1 cellular context compared by ENCODE assay signal in the genomic region with DNA sequence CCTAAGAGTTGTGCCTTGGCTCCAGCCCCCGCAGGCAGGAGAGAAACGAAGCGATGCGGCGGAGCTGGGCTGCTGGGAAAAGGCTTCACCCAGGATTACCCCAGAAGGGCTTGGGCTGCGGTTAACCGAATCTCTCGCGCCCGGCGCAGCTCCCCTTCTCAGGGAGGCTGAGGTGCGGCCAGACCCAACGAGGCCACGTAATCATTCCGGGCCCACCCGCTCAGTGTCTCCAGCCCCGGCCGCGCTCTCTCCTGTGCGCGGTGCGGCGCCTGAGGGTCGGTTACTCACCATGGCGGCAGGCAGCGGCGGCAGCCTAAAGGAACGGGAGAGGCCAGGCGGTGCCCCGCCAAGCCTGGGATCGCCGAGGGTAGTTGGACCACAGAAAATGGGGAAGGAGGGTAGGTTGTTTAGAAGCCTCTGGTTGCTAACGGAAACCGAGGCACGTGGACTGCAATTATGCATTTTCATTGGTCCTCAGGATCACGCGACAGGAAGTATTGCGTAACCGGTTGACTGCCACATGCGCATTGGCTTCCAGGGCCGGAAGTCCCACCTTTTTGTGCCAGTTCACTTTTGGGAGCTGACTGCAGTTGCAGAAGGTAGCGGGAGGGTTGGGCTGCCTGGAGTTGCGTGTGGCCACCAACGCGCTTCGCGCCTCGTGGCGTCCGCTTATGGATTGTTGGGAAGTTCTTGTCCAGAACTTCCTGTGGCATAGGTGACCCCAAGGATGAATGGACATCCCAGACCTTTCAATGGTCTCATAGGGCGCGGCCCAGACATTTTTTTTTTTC.
TF ChIP-seq lines count a peak whose summit lies in the region.

A gene with protein sequence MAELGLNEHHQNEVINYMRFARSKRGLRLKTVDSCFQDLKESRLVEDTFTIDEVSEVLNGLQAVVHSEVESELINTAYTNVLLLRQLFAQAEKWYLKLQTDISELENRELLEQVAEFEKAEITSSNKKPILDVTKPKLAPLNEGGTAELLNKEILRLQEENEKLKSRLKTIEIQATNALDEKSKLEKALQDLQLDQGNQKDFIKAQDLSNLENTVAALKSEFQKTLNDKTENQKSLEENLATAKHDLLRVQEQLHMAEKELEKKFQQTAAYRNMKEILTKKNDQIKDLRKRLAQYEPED (minus strand): TSS at position 419 of the 791 bp plus-strand sequence. CDS start 128 bp downstream, at position 291.

TF ChIP-seq in GM12878, 131 proteins besides CTCF, POLR2A, EP300 and RAD21 (continued from another document and continues in another):
- TF ChIP-seq, protein P1, sequence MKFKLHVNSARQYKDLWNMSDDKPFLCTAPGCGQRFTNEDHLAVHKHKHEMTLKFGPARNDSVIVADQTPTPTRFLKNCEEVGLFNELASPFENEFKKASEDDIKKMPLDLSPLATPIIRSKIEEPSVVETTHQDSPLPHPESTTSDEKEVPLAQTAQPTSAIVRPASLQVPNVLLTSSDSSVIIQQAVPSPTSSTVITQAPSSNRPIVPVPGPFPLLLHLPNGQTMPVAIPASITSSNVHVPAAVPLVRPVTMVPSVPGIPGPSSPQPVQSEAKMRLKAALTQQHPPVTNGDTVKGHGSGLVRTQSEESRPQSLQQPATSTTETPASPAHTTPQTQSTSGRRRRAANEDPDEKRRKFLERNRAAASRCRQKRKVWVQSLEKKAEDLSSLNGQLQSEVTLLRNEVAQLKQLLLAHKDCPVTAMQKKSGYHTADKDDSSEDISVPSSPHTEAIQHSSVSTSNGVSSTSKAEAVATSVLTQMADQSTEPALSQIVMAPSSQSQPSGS (IDR thresholded peaks at IDR 0.05; ENCODE audit: low read length), result peak; percentile 49; the same call in 1 of the 2 replicates
- TF ChIP-seq, protein P2, sequence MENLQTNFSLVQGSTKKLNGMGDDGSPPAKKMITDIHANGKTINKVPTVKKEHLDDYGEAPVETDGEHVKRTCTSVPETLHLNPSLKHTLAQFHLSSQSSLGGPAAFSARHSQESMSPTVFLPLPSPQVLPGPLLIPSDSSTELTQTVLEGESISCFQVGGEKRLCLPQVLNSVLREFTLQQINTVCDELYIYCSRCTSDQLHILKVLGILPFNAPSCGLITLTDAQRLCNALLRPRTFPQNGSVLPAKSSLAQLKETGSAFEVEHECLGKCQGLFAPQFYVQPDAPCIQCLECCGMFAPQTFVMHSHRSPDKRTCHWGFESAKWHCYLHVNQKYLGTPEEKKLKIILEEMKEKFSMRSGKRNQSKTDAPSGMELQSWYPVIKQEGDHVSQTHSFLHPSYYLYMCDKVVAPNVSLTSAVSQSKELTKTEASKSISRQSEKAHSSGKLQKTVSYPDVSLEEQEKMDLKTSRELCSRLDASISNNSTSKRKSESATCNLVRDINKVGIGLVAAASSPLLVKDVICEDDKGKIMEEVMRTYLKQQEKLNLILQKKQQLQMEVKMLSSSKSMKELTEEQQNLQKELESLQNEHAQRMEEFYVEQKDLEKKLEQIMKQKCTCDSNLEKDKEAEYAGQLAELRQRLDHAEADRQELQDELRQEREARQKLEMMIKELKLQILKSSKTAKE (IDR thresholded peaks at IDR 0.05; ENCODE audit: low read depth, poor library complexity, severe bottlenecking), result no peak
- TF ChIP-seq TAF1 (IDR thresholded peaks at IDR 0.05; ENCODE audit: borderline replicate concordance, low read depth, low read length), result peak; percentile 82
- TF ChIP-seq ESRRA (IDR thresholded peaks at IDR 0.05; ENCODE audit: low read length), result no peak
- TF ChIP-seq, protein P3, sequence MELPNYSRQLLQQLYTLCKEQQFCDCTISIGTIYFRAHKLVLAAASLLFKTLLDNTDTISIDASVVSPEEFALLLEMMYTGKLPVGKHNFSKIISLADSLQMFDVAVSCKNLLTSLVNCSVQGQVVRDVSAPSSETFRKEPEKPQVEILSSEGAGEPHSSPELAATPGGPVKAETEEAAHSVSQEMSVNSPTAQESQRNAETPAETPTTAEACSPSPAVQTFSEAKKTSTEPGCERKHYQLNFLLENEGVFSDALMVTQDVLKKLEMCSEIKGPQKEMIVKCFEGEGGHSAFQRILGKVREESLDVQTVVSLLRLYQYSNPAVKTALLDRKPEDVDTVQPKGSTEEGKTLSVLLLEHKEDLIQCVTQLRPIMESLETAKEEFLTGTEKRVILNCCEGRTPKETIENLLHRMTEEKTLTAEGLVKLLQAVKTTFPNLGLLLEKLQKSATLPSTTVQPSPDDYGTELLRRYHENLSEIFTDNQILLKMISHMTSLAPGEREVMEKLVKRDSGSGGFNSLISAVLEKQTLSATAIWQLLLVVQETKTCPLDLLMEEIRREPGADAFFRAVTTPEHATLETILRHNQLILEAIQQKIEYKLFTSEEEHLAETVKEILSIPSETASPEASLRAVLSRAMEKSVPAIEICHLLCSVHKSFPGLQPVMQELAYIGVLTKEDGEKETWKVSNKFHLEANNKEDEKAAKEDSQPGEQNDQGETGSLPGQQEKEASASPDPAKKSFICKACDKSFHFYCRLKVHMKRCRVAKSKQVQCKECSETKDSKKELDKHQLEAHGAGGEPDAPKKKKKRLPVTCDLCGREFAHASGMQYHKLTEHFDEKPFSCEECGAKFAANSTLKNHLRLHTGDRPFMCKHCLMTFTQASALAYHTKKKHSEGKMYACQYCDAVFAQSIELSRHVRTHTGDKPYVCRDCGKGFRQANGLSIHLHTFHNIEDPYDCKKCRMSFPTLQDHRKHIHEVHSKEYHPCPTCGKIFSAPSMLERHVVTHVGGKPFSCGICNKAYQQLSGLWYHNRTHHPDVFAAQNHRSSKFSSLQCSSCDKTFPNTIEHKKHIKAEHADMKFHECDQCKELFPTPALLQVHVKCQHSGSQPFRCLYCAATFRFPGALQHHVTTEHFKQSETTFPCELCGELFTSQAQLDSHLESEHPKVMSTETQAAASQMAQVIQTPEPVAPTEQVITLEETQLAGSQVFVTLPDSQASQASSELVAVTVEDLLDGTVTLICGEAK (IDR thresholded peaks at IDR 0.05; ENCODE audit: borderline replicate concordance), result peak; percentile 95
- TF ChIP-seq TBL1XR1 (IDR thresholded peaks at IDR 0.05; ENCODE audit: low read depth, low read length), result no peak
- TF ChIP-seq STAT1 (conservative IDR thresholded peaks at IDR 0.05), result no peak; the same call in 1 of the 2 replicates
- TF ChIP-seq JUND (IDR thresholded peaks at IDR 0.05; ENCODE audit: low read depth, low read length), result peak; percentile 70; the same call in 1 of the 2 replicates
- TF ChIP-seq, protein P4, sequence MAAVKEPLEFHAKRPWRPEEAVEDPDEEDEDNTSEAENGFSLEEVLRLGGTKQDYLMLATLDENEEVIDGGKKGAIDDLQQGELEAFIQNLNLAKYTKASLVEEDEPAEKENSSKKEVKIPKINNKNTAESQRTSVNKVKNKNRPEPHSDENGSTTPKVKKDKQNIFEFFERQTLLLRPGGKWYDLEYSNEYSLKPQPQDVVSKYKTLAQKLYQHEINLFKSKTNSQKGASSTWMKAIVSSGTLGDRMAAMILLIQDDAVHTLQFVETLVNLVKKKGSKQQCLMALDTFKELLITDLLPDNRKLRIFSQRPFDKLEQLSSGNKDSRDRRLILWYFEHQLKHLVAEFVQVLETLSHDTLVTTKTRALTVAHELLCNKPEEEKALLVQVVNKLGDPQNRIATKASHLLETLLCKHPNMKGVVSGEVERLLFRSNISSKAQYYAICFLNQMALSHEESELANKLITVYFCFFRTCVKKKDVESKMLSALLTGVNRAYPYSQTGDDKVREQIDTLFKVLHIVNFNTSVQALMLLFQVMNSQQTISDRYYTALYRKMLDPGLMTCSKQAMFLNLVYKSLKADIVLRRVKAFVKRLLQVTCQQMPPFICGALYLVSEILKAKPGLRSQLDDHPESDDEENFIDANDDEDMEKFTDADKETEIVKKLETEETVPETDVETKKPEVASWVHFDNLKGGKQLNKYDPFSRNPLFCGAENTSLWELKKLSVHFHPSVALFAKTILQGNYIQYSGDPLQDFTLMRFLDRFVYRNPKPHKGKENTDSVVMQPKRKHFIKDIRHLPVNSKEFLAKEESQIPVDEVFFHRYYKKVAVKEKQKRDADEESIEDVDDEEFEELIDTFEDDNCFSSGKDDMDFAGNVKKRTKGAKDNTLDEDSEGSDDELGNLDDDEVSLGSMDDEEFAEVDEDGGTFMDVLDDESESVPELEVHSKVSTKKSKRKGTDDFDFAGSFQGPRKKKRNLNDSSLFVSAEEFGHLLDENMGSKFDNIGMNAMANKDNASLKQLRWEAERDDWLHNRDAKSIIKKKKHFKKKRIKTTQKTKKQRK (IDR thresholded peaks at IDR 0.05; ENCODE audit: low read depth, low read length), result peak; percentile 20; the same call in 1 of the 2 replicates
- TF ChIP-seq, protein P5, sequence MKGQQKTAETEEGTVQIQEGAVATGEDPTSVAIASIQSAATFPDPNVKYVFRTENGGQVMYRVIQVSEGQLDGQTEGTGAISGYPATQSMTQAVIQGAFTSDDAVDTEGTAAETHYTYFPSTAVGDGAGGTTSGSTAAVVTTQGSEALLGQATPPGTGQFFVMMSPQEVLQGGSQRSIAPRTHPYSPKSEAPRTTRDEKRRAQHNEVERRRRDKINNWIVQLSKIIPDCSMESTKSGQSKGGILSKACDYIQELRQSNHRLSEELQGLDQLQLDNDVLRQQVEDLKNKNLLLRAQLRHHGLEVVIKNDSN (IDR thresholded peaks at IDR 0.05; ENCODE audit: borderline replicate concordance, extremely low read length, insufficient read depth, low read depth, low read length), result peak; percentile 96
- TF ChIP-seq IKZF2 (IDR thresholded peaks at IDR 0.05), result no peak
- TF ChIP-seq CBX5 (IDR thresholded peaks at IDR 0.05; ENCODE audit: low read depth), result no peak
- peak; percentile 99 for TF ChIP-seq RAD51 (IDR thresholded peaks at IDR 0.05)
- TF ChIP-seq STAT3 (IDR thresholded peaks at IDR 0.05; ENCODE audit: low read depth, low read length), result no peak
- TF ChIP-seq SMC3 (IDR thresholded peaks at IDR 0.05; ENCODE audit: borderline replicate concordance, low read length), result no peak
- no peak for TF ChIP-seq NR2F1 (conservative IDR thresholded peaks at IDR 0.05)
- no peak for TF ChIP-seq DPF2 (IDR thresholded peaks at IDR 0.05)
- TF ChIP-seq, protein P6, sequence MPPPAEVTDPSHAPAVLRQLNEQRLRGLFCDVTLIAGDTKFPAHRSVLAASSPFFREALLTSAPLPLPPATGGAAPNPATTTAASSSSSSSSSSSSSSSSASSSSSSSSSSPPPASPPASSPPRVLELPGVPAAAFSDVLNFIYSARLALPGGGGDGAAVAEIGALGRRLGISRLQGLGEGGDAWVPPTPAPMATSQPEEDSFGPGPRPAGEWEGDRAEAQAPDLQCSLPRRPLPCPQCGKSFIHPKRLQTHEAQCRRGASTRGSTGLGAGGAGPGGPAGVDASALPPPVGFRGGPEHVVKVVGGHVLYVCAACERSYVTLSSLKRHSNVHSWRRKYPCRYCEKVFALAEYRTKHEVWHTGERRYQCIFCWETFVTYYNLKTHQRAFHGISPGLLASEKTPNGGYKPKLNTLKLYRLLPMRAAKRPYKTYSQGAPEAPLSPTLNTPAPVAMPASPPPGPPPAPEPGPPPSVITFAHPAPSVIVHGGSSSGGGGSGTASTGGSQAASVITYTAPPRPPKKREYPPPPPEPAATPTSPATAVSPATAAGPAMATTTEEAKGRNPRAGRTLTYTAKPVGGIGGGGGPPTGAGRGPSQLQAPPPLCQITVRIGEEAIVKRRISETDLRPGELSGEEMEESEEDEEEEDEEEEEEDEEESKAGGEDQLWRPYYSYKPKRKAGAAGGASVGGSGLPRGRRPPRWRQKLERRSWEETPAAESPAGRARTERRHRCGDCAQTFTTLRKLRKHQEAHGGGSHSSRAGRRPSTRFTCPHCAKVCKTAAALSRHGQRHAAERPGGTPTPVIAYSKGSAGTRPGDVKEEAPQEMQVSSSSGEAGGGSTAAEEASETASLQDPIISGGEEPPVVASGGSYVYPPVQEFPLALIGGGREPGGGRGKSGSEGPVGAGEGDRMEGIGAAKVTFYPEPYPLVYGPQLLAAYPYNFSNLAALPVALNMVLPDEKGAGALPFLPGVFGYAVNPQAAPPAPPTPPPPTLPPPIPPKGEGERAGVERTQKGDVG (CRISPR knock-in tag; IDR thresholded peaks at IDR 0.05), result no peak
- no peak for TF ChIP-seq ZZZ3 (IDR thresholded peaks at IDR 0.05; ENCODE audit: control insufficient read depth, insufficient read length, low read depth)
- no peak for TF ChIP-seq RBBP5 (conservative IDR thresholded peaks at IDR 0.05)
- TF ChIP-seq GABPA (IDR thresholded peaks at IDR 0.05; ENCODE audit: low read depth), result peak; percentile 95
- no peak for TF ChIP-seq SUPT20H (IDR thresholded peaks at IDR 0.05; ENCODE audit: borderline replicate concordance, control insufficient read depth, low read depth, low read length)
- TF ChIP-seq MTA3 (IDR thresholded peaks at IDR 0.05; ENCODE audit: borderline replicate concordance, low read length), result no peak
- no peak for TF ChIP-seq CBFB (IDR thresholded peaks at IDR 0.05; ENCODE audit: low read depth)
- TF ChIP-seq, protein P7, sequence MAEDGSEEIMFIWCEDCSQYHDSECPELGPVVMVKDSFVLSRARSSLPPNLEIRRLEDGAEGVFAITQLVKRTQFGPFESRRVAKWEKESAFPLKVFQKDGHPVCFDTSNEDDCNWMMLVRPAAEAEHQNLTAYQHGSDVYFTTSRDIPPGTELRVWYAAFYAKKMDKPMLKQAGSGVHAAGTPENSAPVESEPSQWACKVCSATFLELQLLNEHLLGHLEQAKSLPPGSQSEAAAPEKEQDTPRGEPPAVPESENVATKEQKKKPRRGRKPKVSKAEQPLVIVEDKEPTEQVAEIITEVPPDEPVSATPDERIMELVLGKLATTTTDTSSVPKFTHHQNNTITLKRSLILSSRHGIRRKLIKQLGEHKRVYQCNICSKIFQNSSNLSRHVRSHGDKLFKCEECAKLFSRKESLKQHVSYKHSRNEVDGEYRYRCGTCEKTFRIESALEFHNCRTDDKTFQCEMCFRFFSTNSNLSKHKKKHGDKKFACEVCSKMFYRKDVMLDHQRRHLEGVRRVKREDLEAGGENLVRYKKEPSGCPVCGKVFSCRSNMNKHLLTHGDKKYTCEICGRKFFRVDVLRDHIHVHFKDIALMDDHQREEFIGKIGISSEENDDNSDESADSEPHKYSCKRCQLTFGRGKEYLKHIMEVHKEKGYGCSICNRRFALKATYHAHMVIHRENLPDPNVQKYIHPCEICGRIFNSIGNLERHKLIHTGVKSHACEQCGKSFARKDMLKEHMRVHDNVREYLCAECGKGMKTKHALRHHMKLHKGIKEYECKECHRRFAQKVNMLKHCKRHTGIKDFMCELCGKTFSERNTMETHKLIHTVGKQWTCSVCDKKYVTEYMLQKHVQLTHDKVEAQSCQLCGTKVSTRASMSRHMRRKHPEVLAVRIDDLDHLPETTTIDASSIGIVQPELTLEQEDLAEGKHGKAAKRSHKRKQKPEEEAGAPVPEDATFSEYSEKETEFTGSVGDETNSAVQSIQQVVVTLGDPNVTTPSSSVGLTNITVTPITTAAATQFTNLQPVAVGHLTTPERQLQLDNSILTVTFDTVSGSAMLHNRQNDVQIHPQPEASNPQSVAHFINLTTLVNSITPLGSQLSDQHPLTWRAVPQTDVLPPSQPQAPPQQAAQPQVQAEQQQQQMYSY (CRISPR knock-in tag; IDR thresholded peaks at IDR 0.05), result no peak
- peak; percentile 82 for TF ChIP-seq SP1 (IDR thresholded peaks at IDR 0.05; ENCODE audit: low read depth, low read length)
- TF ChIP-seq NFYA (IDR thresholded peaks at IDR 0.05; ENCODE audit: borderline replicate concordance, low read depth, low read length), result no peak; the same call in 1 of the 2 replicates
- TF ChIP-seq, protein P8, sequence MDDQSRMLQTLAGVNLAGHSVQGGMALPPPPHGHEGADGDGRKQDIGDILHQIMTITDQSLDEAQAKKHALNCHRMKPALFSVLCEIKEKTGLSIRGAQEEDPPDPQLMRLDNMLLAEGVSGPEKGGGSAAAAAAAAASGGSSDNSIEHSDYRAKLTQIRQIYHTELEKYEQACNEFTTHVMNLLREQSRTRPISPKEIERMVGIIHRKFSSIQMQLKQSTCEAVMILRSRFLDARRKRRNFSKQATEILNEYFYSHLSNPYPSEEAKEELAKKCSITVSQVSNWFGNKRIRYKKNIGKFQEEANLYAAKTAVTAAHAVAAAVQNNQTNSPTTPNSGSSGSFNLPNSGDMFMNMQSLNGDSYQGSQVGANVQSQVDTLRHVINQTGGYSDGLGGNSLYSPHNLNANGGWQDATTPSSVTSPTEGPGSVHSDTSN (IDR thresholded peaks at IDR 0.05; ENCODE audit: insufficient replicate concordance, low read depth, low read length), result peak; percentile 32
- no peak; the same call in 1 of the 2 replicates for TF ChIP-seq POLR2AphosphoS2 (IDR thresholded peaks at IDR 0.05; ENCODE audit: low read depth, low read length)
- TF ChIP-seq ZNF207 (IDR thresholded peaks at IDR 0.05; ENCODE audit: borderline replicate concordance), result no peak
